In the genomic region with DNA sequence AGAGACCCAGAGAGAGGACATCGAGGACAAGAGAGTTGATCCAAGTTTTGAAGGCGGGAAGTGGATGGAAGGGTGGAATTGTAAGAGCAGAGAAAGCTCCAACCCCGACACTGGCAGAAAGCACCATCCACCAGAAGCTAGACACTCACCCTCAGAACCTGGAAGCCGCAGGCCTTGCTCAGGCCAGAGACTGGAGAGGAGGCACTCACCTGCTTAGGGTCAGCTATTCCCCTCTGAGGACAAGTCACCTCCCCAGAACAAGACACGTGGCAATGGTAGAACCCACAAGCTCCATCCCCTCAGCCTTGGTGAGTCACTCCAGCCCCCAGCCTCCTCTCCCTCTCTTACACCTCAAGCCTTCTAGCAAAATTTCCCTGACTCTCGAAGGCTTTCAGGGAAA, we compare ENCODE assay signal across 25 cellular contexts.
DNase-seq lines count a peak whose midpoint lies in the region; ATAC-seq and TF ChIP-seq lines count a peak whose summit lies in the region.
"Had no signal": no experiment of that assay in that cellular context is flagged by ENCODE, and none has a peak within 500 bp of the region (broad histone marks: within the 10 kb centered on the region; RNA-seq: fewer than 3 reads in every experiment).

No MANE protein-coding gene starts in this region.

- H3K27me3 ChIP-seq in mammary epithelial cell (ENCODE audit: insufficient read depth, low read length) (no peaks in the 10 kb centered on the region), breast epithelium (no peaks in the 10 kb centered on the region), rectal smooth muscle tissue (ENCODE audit: control insufficient read depth, insufficient read depth, low read length) (no peaks in the 10 kb centered on the region), foreskin keratinocyte (no peaks in the 10 kb centered on the region)
- H3K27me3 ChIP-seq: BLaER1 had no signal

- WGBS in mammary epithelial cell (ENCODE audit: low coverage, missing lambda C conversion rate) = 81% methylated on average over 5 of the region's 6 CpGs

- intact Hi-C loops in MCF 10A (cut with micrococcal nuclease) = no loop called here
- intact Hi-C loops in mammary epithelial cell (cut with micrococcal nuclease) = no loop called here
- intact Hi-C loops in breast epithelium (cut with DNase I; ENCODE audit: low total_unique reads) = loop anchor here (5.0 kb wide), 1 partner anchor 406 kb away; no protein-coding TSS in a partner anchor

- peak overlapping the region; percentile 59 for H3K27ac Mint-ChIP-seq in MCF 10A (ENCODE audit: low read depth, unreplicated experiment)
- H3K27ac Mint-ChIP-seq: CD4-positive, CD25-positive, alpha-beta regulatory T cell; HFFc6 had no signal

- TF ChIP-seq POLR2A in breast epithelium (IDR thresholded peaks at IDR 0.05) = no peak

- CTCF ChIA-PET in MCF 10A (lab: Yijun Ruan, JAX) = interaction anchor here (0.6 to 8.1 kb wide), 6 partner anchors 24 to 407 kb away, joined by 3 to 145 read pairs (median 12); no protein-coding TSS in a partner anchor
- CTCF ChIA-PET in mammary epithelial cell (lab: Charles Lee; ENCODE audit: low non-redundant PET) = no interaction called here

- in situ Hi-C loops in mammary epithelial cell (cut with MboI; ENCODE audit: low sequenced_read_pairs in 2 of 2) = loop anchor here in 1 of 2 donors (10.0 kb wide), 2 partner anchors 274 to 404 kb away; no protein-coding TSS in a partner anchor

- no peaks in the 10 kb centered on the region for H4K20me1 ChIP-seq in mammary epithelial cell (ENCODE audit: insufficient read depth, low read length)
- H4K20me1 ChIP-seq: BLaER1 had no signal

- H3K27ac ChIP-seq in mammary epithelial cell (ENCODE audit: insufficient read depth, low read depth, low read length) (no peak overlapping the region), breast epithelium (peak overlapping the region; percentile 70 to 78), rectal smooth muscle tissue (ENCODE audit: low read depth, low read length) (peak overlapping the region; percentile 76), foreskin keratinocyte (no peak overlapping the region)
- H3K27ac ChIP-seq: BLaER1, RWPE1, SK-N-MC had no signal

- no peak for ATAC-seq in foreskin keratinocyte

- dilution Hi-C loops in mammary epithelial cell (cut with HindIII; ENCODE audit: low sequenced_read_pairs) = no loop called here

- H3K4me2 ChIP-seq in mammary epithelial cell (ENCODE audit: insufficient read depth, low read depth, low read length) = no peak overlapping the region
- H3K4me2 ChIP-seq: BLaER1 had no signal

- H3K4me1 Mint-ChIP-seq in MCF 10A (ENCODE audit: insufficient read depth, unreplicated experiment) = peaks cover 10% of the 10 kb centered on the region

- POLR2A ChIA-PET in MCF 10A (lab: Yijun Ruan, JAX) = interaction anchor here (1.3 to 1.8 kb wide), 2 partner anchors 12 to 78 kb away, joined by 3 to 4 read pairs; partner anchors contain the start of genes C2orf76 and DBI

- DNase-seq in MCF 10A (ENCODE audit: unreplicated experiment) (no peak), mammary epithelial cell (no peak), breast epithelium (ENCODE audit: low spot score in 2 of 2) (no peak), RPMI8226 (no peak), foreskin keratinocyte (no peak), COLO829 (ENCODE audit: low spot score) (no peak)
- DNase-seq: CD4-positive, CD25-positive, alpha-beta regulatory T cell; COR-L47; GOT3; HFFc6; NCI-H1092 treated with DMSO at 0.1 percent for 48 hours; NCI-H1436; NCI-H187; NCI-H2081 treated with DMSO at 0.1 percent for 48 hours; NCI-H2171; NCI-H226; NCI-H510A; NCI-H69; SIG-M5 had no signal

- H3K36me3 ChIP-seq in mammary epithelial cell (ENCODE audit: insufficient read depth, low read length) (no peaks in the 10 kb centered on the region), breast epithelium (no peaks in the 10 kb centered on the region), rectal smooth muscle tissue (ENCODE audit: control insufficient read depth, insufficient read depth, low read length) (no peaks in the 10 kb centered on the region)
- H3K36me3 ChIP-seq: BLaER1, HAP-1 had no signal

- BruUV-seq in MCF 10A (replicated peaks; lab: Mats Ljungman, UMichigan) = no TSS peak
- BruUV-seq in mammary epithelial cell (replicated peaks; lab: Mats Ljungman, UMichigan) = no TSS peak

- H3K9ac ChIP-seq in mammary epithelial cell (ENCODE audit: insufficient read depth, low read length) (no peak overlapping the region), rectal smooth muscle tissue (ENCODE audit: low read length) (no peak overlapping the region)
- H3K9ac ChIP-seq: BLaER1 had no signal

- no peaks in the 10 kb centered on the region for H3K9me3 ChIP-seq in mammary epithelial cell (replicated peaks; ENCODE audit: insufficient read depth, low read length)
- no peaks in the 10 kb centered on the region for H3K9me3 ChIP-seq in breast epithelium
- H3K9me3 ChIP-seq: BLaER1, HAP-1 had no signal

- no peaks in the 10 kb centered on the region for H3K36me3 Mint-ChIP-seq in MCF 10A (ENCODE audit: insufficient read depth, unreplicated experiment)
- H3K36me3 Mint-ChIP-seq: IgD-negative memory B cell had no signal

- H3K9me3 Mint-ChIP-seq in MCF 10A (ENCODE audit: unreplicated experiment) = no peaks in the 10 kb centered on the region
- H3K9me3 Mint-ChIP-seq: CD4-positive, CD25-positive, alpha-beta regulatory T cell; HFFc6; IgD-negative memory B cell had no signal

- H3K4me3 ChIP-seq in mammary epithelial cell (replicated peaks in 1 of 3; ENCODE audit: insufficient read depth in 1 of 3, low read depth in 2 of 3, low read length in 3 of 3) (no peak overlapping the region), breast epithelium (no peak overlapping the region), rectal smooth muscle tissue (ENCODE audit: low read length) (no peak overlapping the region)
- H3K4me3 ChIP-seq: BLaER1, HAP-1, SK-N-MC had no signal

- no peak overlapping the region for H2AFZ ChIP-seq in mammary epithelial cell (ENCODE audit: low read depth, low read length)

- H3K4me1 ChIP-seq in mammary epithelial cell (ENCODE audit: insufficient read depth, low read length) = peaks cover 10% of the 10 kb centered on the region
- peaks cover 0 to under 1% of the 10 kb centered on the region in 2 donors for H3K4me1 ChIP-seq in breast epithelium
- peaks cover 5% of the 10 kb centered on the region for H3K4me1 ChIP-seq in rectal smooth muscle tissue (ENCODE audit: control insufficient read depth, insufficient read depth, low read length)
- H3K4me1 ChIP-seq in foreskin keratinocyte = no peaks in the 10 kb centered on the region
- H3K4me1 ChIP-seq: BLaER1 had no signal

- H3K27me3 Mint-ChIP-seq in MCF 10A (ENCODE audit: insufficient read depth, unreplicated experiment) = no peaks in the 10 kb centered on the region
- H3K27me3 Mint-ChIP-seq: CD4-positive, CD25-positive, alpha-beta regulatory T cell; IgD-negative memory B cell had no signal

- no peaks in the 10 kb centered on the region for H3K79me2 ChIP-seq in mammary epithelial cell (ENCODE audit: insufficient read depth, low read length)

- no peak overlapping the region for H3K4me3 Mint-ChIP-seq in MCF 10A (ENCODE audit: unreplicated experiment)
- H3K4me3 Mint-ChIP-seq: CD4-positive, CD25-positive, alpha-beta regulatory T cell; HFFc6; IgD-negative memory B cell had no signal

- TF ChIP-seq CTCF in MCF 10A (IDR thresholded peaks at IDR 0.05; ENCODE audit: unreplicated experiment) = no peak
- no peak for TF ChIP-seq CTCF in mammary epithelial cell (conservative IDR thresholded peaks at IDR 0.05 in 1 of 2, IDR thresholded peaks at IDR 0.05 in 1 of 2; ENCODE audit: extremely low read depth in 1 of 2, insufficient read depth in 1 of 2, low read depth in 1 of 2, low read length in 2 of 2)
- TF ChIP-seq CTCF in breast epithelium (IDR thresholded peaks at IDR 0.05) = no peak
- no peak for TF ChIP-seq CTCF in foreskin keratinocyte (conservative IDR thresholded peaks at IDR 0.05)

Comparison
In these comparisons a context has a peak if more than half of its experiments do, and no peak if none do; other contexts are left out.
1. H3K27ac ChIP-seq: peak in breast epithelium (2 of 2) and rectal smooth muscle tissue (single experiment); none in mammary epithelial cell (single experiment) and foreskin keratinocyte (single experiment).